Comparison of ENCODE assay signal across 8 cellular contexts in genomic region chr11:12724301-12725046, GRCh38. TPM values are rescaled to one million over a fixed set of nuclear protein-coding genes. Genes with fewer than 3 reads are reported as not detected.
DNase-seq lines count a peak whose midpoint lies in the region; ATAC-seq and TF ChIP-seq lines count a peak whose summit lies in the region.

No MANE protein-coding gene starts in this region.

- POLR2A ChIA-PET in WTC11 (lab: Charles Lee): no interaction called here

- ATAC-seq in WTC11 (peak; percentile 91), GM21515 (IDR thresholded peaks at IDR 0.05; ENCODE audit: unreplicated experiment) (no peak)

- CTCF ChIA-PET in WTC11 (lab: Charles Lee): interaction anchor here (1.3 to 1.6 kb wide), 2 partner anchors 8 to 164 kb away, joined by 3 read pairs; no protein-coding TSS in a partner anchor

- H3K27ac Mint-ChIP-seq in WTC11: peak overlapping the region; percentile 99

- peaks cover 6% of the 10 kb centered on the region; the same call in 1 of the 2 replicates for H3K36me3 Mint-ChIP-seq in WTC11

- no peak for TF ChIP-seq CTCF in WTC11 (IDR thresholded peaks at IDR 0.05)

- peak overlapping the region; percentile 63 for H3K4me3 Mint-ChIP-seq in WTC11

- DNase-seq in Caki2 (ENCODE audit: low read depth) (peak; percentile 92), NCI-H1417 treated with DMSO at 0.1 percent for 48 hours (lab: John Stamatoyannopoulos, UW) (peak; percentile 83), WTC11 (ENCODE audit: low spot score) (peak; percentile 84), hepatic stellate cell (ENCODE audit: low spot score) (peak; percentile 57), smooth muscle cell of the brain vasculature (ENCODE audit: low read depth, low spot score) (peak; percentile 89), cerebellar nuclear complex (lab: John Stamatoyannopoulos, UW) (no peak)
- no peak for DNase-seq in activated T-cell treated with anti-CD3 and anti-CD28 coated beads, Interleukin-2, amount 50 U/mL, for 1 hour

- in situ Hi-C loops in Caki2 (cut with HindIII; ENCODE audit: low pct_unique_long_range_greater_than_20kb, low sequenced_read_pairs): no loop called here

- H3K4me1 Mint-ChIP-seq in WTC11: peaks cover 93% of the 10 kb centered on the region

- H3K9me3 Mint-ChIP-seq in WTC11: no peaks in the 10 kb centered on the region

- H3K27me3 Mint-ChIP-seq in WTC11 (ENCODE audit: low read depth): no peaks in the 10 kb centered on the region

TF ChIP-seq in WTC11, 78 proteins besides CTCF, POLR2A, EP300 and RAD21:
- TF ChIP-seq MAX (CRISPR knock-in tag; IDR thresholded peaks at IDR 0.05) (peak; percentile 51; the same call in 1 of the 2 replicates), ZNF121 (CRISPR knock-in tag; IDR thresholded peaks at IDR 0.05) (peak; percentile 92), ETV6 (CRISPR knock-in tag; IDR thresholded peaks at IDR 0.05) (peak; percentile 93; the same call in 1 of the 2 replicates), FOXP4 (CRISPR knock-in tag; IDR thresholded peaks at IDR 0.05) (peak; percentile 40; the same call in 1 of the 2 replicates), SMAD3 (CRISPR knock-in tag; IDR thresholded peaks at IDR 0.05; ENCODE audit: borderline replicate concordance) (0 out of 2 replicates have a peak, but pooled peaks have one; percentile 62), ZMAT4 (CRISPR knock-in tag; IDR thresholded peaks at IDR 0.05) (no peak), FOXK1 (CRISPR knock-in tag; IDR thresholded peaks at IDR 0.05) (peak; percentile 45; the same call in 1 of the 2 replicates), FOXP1 (CRISPR knock-in tag; IDR thresholded peaks at IDR 0.05; ENCODE audit: borderline replicate concordance) (peak; percentile 62), SP1 (CRISPR knock-in tag; conservative IDR thresholded peaks at IDR 0.05) (peak; percentile 68), ZNF423 (CRISPR knock-in tag; IDR thresholded peaks at IDR 0.05) (peak; percentile 84), TEAD1 (CRISPR knock-in tag; IDR thresholded peaks at IDR 0.05) (peak; percentile 80; the same call in 1 of the 2 replicates), ZNF532 (CRISPR knock-in tag; IDR thresholded peaks at IDR 0.05; ENCODE audit: borderline replicate concordance) (no peak), ZBTB21 (CRISPR knock-in tag; IDR thresholded peaks at IDR 0.05; ENCODE audit: borderline replicate concordance) (peak; percentile 36; the same call in 1 of the 2 replicates), MYBL2 (CRISPR knock-in tag; IDR thresholded peaks at IDR 0.05) (peak; percentile 35; the same call in 1 of the 2 replicates), PRRX2 (CRISPR knock-in tag; IDR thresholded peaks at IDR 0.05) (no peak), MXD4 (CRISPR knock-in tag; IDR thresholded peaks at IDR 0.05; ENCODE audit: borderline replicate concordance) (no peak)
- TF ChIP-seq, protein P1, sequence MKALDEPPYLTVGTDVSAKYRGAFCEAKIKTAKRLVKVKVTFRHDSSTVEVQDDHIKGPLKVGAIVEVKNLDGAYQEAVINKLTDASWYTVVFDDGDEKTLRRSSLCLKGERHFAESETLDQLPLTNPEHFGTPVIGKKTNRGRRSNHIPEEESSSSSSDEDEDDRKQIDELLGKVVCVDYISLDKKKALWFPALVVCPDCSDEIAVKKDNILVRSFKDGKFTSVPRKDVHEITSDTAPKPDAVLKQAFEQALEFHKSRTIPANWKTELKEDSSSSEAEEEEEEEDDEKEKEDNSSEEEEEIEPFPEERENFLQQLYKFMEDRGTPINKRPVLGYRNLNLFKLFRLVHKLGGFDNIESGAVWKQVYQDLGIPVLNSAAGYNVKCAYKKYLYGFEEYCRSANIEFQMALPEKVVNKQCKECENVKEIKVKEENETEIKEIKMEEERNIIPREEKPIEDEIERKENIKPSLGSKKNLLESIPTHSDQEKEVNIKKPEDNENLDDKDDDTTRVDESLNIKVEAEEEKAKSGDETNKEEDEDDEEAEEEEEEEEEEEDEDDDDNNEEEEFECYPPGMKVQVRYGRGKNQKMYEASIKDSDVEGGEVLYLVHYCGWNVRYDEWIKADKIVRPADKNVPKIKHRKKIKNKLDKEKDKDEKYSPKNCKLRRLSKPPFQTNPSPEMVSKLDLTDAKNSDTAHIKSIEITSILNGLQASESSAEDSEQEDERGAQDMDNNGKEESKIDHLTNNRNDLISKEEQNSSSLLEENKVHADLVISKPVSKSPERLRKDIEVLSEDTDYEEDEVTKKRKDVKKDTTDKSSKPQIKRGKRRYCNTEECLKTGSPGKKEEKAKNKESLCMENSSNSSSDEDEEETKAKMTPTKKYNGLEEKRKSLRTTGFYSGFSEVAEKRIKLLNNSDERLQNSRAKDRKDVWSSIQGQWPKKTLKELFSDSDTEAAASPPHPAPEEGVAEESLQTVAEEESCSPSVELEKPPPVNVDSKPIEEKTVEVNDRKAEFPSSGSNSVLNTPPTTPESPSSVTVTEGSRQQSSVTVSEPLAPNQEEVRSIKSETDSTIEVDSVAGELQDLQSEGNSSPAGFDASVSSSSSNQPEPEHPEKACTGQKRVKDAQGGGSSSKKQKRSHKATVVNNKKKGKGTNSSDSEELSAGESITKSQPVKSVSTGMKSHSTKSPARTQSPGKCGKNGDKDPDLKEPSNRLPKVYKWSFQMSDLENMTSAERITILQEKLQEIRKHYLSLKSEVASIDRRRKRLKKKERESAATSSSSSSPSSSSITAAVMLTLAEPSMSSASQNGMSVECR (CRISPR knock-in tag; IDR thresholded peaks at IDR 0.05; ENCODE audit: borderline replicate concordance): peak; percentile 66; the same call in 1 of the 2 replicates

RNA-seq across cellular contexts. Expression of gene TEAD1, which starts 50.3 kb away (rescaled TPM):
- 16.5 and 26.0 TPM in 2 replicates for total RNA-seq in Caki2 (2014; rRNA removed; shearing (Covaris generic); ENCODE audit: low replicate concordance)
- 58.9 to 79.9 TPM (median 62.0 TPM) in 3 replicates for total RNA-seq in WTC11 (2021)

Comparison
In these comparisons a context has a peak if more than half of its experiments do, and no peak if none do; other contexts are left out.
1. DNase-seq: peak in Caki2 (single experiment), NCI-H1417 treated with DMSO at 0.1 percent for 48 hours (single experiment), WTC11 (single experiment), hepatic stellate cell (single experiment) and smooth muscle cell of the brain vasculature (single experiment); none in activated T-cell treated with anti-CD3 and anti-CD28 coated beads, Interleukin-2, amount 50 U/mL, for 1 hour (single experiment) and cerebellar nuclear complex (0 of 2).